1 cellular context compared by ENCODE assay signal in the genomic region with DNA sequence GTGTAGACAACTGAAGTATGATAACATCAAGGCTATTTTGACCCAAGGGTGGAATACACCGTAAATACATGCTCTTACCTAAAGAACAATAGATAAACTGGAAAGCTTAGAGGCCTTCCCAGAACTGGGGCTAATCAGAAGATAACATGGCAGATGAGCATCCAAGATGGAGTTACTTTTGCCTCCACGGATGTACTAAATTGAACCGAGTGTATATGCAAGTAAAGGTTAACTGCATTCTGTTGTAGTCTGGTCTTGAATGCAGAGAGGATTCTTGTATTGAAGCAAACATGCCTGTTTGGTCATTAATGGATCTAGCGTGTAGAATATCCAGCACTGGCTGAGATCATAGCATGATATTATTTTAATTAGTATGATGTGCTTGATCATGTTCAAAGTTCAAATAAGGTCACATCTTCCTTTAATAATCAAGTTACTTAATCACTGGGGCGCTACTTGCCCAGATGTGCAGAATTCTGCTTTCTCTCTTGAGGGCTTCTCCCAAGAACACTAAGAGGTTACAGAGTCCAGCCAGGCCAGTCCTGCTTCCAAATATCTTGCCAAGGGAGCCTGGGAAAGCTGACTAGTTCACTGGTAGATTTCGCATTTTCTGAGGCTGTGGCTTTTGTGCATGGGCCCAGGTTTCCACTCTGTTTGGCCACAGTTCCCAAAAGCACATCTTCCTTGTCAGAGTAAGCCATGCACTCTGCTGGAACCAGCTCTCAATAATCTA.
TF ChIP-seq lines count a peak whose summit lies in the region.

No MANE protein-coding gene starts in this region.

TF ChIP-seq in K562, 482 proteins besides CTCF, POLR2A, EP300 and RAD21 (continued from another document and continues in another):
- TF ChIP-seq YY1 (IDR thresholded peaks at IDR 0.05; ENCODE audit: borderline replicate concordance in 1 of 3, control insufficient read depth in 1 of 3, extremely low read depth in 1 of 3, insufficient read depth in 3 of 3, insufficient read length in 1 of 3, insufficient replicate concordance in 2 of 3, low read depth in 1 of 3, low read length in 2 of 3) (no peak), GABPB1 (CRISPR knock-in tag; IDR thresholded peaks at IDR 0.05) (no peak), ZKSCAN3 (CRISPR knock-in tag; IDR thresholded peaks at IDR 0.05) (peak; percentile 52; the same call in 1 of the 2 replicates), HOXB6 (CRISPR knock-in tag; IDR thresholded peaks at IDR 0.05; ENCODE audit: borderline replicate concordance) (no peak), ZBTB17 (CRISPR knock-in tag; IDR thresholded peaks at IDR 0.05) (peak; percentile 48; the same call in 1 of the 2 replicates), ZNF79 (CRISPR knock-in tag; IDR thresholded peaks at IDR 0.05; ENCODE audit: low read depth) (peak; percentile 77; the same call in 1 of the 2 replicates), CEBPG (CRISPR knock-in tag; IDR thresholded peaks at IDR 0.05) (no peak), CEBPG (tag; conservative IDR thresholded peaks at IDR 0.05 in 1 of 2, IDR thresholded peaks at IDR 0.05 in 1 of 2) (no peak), ZNF146 (CRISPR knock-in tag; IDR thresholded peaks at IDR 0.05; ENCODE audit: unreplicated experiment) (no peak), HMGN3 (IDR thresholded peaks at IDR 0.05; ENCODE audit: borderline replicate concordance, extremely low read depth, insufficient read length, low read depth, low read length) (no peak), FOXA1 (IDR thresholded peaks at IDR 0.05; ENCODE audit: borderline replicate concordance) (no peak), NFYB (IDR thresholded peaks at IDR 0.05; ENCODE audit: extremely low read depth, insufficient read length) (no peak), ZNF41 (CRISPR knock-in tag; conservative IDR thresholded peaks at IDR 0.05) (peak; percentile 61; the same call in 1 of the 2 replicates), JUND (IDR thresholded peaks at IDR 0.05; ENCODE audit: borderline replicate concordance, low read depth, low read length) (no peak), JUND (tag; IDR thresholded peaks at IDR 0.05; ENCODE audit: borderline replicate concordance, low read depth, low read length) (peak; percentile 34; the same call in 1 of the 3 replicates), ZNF197 (CRISPR knock-in tag; IDR thresholded peaks at IDR 0.05; ENCODE audit: low read depth) (no peak), NR4A1 (CRISPR knock-in tag; IDR thresholded peaks at IDR 0.05) (no peak), NR4A1 (tag; IDR thresholded peaks at IDR 0.05) (peak; percentile 90), ZNF668 (CRISPR knock-in tag; IDR thresholded peaks at IDR 0.05) (peak; percentile 80; the same call in 1 of the 2 replicates), DDX20 (tag; IDR thresholded peaks at IDR 0.05; ENCODE audit: low read depth) (peak; percentile 81), SIX5 (IDR thresholded peaks at IDR 0.05; ENCODE audit: borderline replicate concordance in 1 of 2, insufficient read depth in 1 of 2, low read depth in 1 of 2, low read length in 2 of 2) (no peak), ATF1 (CRISPR knock-in tag; IDR thresholded peaks at IDR 0.05) (no peak), ATF1 (tag; IDR thresholded peaks at IDR 0.05) (no peak), HNRNPK (IDR thresholded peaks at IDR 0.05; ENCODE audit: low read depth, low read length, poor library complexity, severe bottlenecking) (no peak), TEAD1 (CRISPR knock-in tag; IDR thresholded peaks at IDR 0.05) (peak in 1 of 2 experiments; percentile 31; a peak in 1 of 4 replicates), TAF1 (IDR thresholded peaks at IDR 0.05; ENCODE audit: control insufficient read depth, extremely low read depth, insufficient read depth, low read length, severe bottlenecking) (no peak), ZNF282 (CRISPR knock-in tag; IDR thresholded peaks at IDR 0.05) (no peak), PHF21A (IDR thresholded peaks at IDR 0.05; ENCODE audit: borderline replicate concordance, low read depth) (no peak), PHB2 (IDR thresholded peaks at IDR 0.05; ENCODE audit: low read depth) (no peak), HDAC3 (IDR thresholded peaks at IDR 0.05; ENCODE audit: borderline replicate concordance, partially characterized antibody) (no peak), ZNF785 (CRISPR knock-in tag; IDR thresholded peaks at IDR 0.05) (no peak), CBFB (CRISPR knock-in tag; IDR thresholded peaks at IDR 0.05) (no peak), ZNF766 (CRISPR knock-in tag; conservative IDR thresholded peaks at IDR 0.05) (peak; percentile 67; the same call in 1 of the 2 replicates), HSF4 (CRISPR knock-in tag; IDR thresholded peaks at IDR 0.05; ENCODE audit: borderline replicate concordance) (peak; percentile 35; the same call in 1 of the 2 replicates), ZSCAN29 (IDR thresholded peaks at IDR 0.05) (no peak), ELF2 (CRISPR knock-in tag; IDR thresholded peaks at IDR 0.05) (no peak), ZNF311 (CRISPR knock-in tag; IDR thresholded peaks at IDR 0.05) (no peak), FUS (optimal IDR thresholded peaks at IDR 0.05; ENCODE audit: low read depth, low read length) (no peak), ZNF175 (CRISPR knock-in tag; IDR thresholded peaks at IDR 0.05; ENCODE audit: low read depth) (no peak), JUNB (CRISPR knock-in tag; conservative IDR thresholded peaks at IDR 0.05) (no peak), ZNF174 (CRISPR knock-in tag; IDR thresholded peaks at IDR 0.05) (no peak), ADNP (tag; IDR thresholded peaks at IDR 0.05) (no peak), ZNF583 (CRISPR knock-in tag; IDR thresholded peaks at IDR 0.05) (peak; percentile 63; the same call in 1 of the 2 replicates), PPARD (CRISPR knock-in tag; IDR thresholded peaks at IDR 0.05) (no peak)
- TF ChIP-seq, protein P1, sequence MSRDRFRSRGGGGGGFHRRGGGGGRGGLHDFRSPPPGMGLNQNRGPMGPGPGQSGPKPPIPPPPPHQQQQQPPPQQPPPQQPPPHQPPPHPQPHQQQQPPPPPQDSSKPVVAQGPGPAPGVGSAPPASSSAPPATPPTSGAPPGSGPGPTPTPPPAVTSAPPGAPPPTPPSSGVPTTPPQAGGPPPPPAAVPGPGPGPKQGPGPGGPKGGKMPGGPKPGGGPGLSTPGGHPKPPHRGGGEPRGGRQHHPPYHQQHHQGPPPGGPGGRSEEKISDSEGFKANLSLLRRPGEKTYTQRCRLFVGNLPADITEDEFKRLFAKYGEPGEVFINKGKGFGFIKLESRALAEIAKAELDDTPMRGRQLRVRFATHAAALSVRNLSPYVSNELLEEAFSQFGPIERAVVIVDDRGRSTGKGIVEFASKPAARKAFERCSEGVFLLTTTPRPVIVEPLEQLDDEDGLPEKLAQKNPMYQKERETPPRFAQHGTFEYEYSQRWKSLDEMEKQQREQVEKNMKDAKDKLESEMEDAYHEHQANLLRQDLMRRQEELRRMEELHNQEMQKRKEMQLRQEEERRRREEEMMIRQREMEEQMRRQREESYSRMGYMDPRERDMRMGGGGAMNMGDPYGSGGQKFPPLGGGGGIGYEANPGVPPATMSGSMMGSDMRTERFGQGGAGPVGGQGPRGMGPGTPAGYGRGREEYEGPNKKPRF (IDR thresholded peaks at IDR 0.05; ENCODE audit: low read depth, low read length), result no peak
- TF ChIP-seq, protein P2, sequence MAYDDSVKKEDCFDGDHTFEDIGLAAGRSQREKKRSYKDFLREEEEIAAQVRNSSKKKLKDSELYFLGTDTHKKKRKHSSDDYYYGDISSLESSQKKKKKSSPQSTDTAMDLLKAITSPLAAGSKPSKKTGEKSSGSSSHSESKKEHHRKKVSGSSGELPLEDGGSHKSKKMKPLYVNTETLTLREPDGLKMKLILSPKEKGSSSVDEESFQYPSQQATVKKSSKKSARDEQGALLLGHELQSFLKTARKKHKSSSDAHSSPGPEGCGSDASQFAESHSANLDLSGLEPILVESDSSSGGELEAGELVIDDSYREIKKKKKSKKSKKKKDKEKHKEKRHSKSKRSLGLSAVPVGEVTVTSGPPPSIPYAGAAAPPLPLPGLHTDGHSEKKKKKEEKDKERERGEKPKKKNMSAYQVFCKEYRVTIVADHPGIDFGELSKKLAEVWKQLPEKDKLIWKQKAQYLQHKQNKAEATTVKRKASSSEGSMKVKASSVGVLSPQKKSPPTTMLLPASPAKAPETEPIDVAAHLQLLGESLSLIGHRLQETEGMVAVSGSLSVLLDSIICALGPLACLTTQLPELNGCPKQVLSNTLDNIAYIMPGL (CRISPR knock-in tag; IDR thresholded peaks at IDR 0.05), result no peak
- TF ChIP-seq, protein P3, sequence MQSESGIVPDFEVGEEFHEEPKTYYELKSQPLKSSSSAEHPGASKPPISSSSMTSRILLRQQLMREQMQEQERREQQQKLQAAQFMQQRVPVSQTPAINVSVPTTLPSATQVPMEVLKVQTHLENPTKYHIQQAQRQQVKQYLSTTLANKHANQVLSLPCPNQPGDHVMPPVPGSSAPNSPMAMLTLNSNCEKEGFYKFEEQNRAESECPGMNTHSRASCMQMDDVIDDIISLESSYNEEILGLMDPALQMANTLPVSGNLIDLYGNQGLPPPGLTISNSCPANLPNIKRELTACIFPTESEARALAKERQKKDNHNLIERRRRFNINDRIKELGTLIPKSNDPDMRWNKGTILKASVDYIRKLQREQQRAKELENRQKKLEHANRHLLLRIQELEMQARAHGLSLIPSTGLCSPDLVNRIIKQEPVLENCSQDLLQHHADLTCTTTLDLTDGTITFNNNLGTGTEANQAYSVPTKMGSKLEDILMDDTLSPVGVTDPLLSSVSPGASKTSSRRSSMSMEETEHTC (IDR thresholded peaks at IDR 0.05), result no peak
- TF ChIP-seq, protein P4, sequence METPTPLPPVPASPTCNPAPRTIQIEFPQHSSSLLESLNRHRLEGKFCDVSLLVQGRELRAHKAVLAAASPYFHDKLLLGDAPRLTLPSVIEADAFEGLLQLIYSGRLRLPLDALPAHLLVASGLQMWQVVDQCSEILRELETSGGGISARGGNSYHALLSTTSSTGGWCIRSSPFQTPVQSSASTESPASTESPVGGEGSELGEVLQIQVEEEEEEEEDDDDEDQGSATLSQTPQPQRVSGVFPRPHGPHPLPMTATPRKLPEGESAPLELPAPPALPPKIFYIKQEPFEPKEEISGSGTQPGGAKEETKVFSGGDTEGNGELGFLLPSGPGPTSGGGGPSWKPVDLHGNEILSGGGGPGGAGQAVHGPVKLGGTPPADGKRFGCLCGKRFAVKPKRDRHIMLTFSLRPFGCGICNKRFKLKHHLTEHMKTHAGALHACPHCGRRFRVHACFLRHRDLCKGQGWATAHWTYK (CRISPR knock-in tag; IDR thresholded peaks at IDR 0.05), result 0 out of 2 replicates have a peak, but pooled peaks have one; percentile 66
- TF ChIP-seq, protein P5, sequence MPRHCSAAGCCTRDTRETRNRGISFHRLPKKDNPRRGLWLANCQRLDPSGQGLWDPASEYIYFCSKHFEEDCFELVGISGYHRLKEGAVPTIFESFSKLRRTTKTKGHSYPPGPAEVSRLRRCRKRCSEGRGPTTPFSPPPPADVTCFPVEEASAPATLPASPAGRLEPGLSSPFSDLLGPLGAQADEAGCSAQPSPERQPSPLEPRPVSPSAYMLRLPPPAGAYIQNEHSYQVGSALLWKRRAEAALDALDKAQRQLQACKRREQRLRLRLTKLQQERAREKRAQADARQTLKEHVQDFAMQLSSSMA (CRISPR knock-in tag; IDR thresholded peaks at IDR 0.05), result no peak
- TF ChIP-seq, protein P6, sequence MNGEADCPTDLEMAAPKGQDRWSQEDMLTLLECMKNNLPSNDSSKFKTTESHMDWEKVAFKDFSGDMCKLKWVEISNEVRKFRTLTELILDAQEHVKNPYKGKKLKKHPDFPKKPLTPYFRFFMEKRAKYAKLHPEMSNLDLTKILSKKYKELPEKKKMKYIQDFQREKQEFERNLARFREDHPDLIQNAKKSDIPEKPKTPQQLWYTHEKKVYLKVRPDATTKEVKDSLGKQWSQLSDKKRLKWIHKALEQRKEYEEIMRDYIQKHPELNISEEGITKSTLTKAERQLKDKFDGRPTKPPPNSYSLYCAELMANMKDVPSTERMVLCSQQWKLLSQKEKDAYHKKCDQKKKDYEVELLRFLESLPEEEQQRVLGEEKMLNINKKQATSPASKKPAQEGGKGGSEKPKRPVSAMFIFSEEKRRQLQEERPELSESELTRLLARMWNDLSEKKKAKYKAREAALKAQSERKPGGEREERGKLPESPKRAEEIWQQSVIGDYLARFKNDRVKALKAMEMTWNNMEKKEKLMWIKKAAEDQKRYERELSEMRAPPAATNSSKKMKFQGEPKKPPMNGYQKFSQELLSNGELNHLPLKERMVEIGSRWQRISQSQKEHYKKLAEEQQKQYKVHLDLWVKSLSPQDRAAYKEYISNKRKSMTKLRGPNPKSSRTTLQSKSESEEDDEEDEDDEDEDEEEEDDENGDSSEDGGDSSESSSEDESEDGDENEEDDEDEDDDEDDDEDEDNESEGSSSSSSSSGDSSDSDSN (IDR thresholded peaks at IDR 0.05; ENCODE audit: borderline replicate concordance in 1 of 2, low read depth in 2 of 2, low read length in 2 of 2), result no peak
- TF ChIP-seq, protein P7, sequence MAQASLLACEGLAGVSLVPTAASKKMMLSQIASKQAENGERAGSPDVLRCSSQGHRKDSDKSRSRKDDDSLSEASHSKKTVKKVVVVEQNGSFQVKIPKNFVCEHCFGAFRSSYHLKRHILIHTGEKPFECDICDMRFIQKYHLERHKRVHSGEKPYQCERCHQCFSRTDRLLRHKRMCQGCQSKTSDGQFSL (CRISPR knock-in tag; IDR thresholded peaks at IDR 0.05), result no peak
- TF ChIP-seq, protein P7 (tag; IDR thresholded peaks at IDR 0.05), result no peak; a peak in 1 of 4 replicates
- TF ChIP-seq, protein P8, sequence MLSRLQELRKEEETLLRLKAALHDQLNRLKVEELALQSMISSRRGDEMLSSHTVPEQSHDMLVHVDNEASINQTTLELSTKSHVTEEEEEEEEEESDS (CRISPR knock-in tag; IDR thresholded peaks at IDR 0.05), result no peak
- TF ChIP-seq, protein P9, sequence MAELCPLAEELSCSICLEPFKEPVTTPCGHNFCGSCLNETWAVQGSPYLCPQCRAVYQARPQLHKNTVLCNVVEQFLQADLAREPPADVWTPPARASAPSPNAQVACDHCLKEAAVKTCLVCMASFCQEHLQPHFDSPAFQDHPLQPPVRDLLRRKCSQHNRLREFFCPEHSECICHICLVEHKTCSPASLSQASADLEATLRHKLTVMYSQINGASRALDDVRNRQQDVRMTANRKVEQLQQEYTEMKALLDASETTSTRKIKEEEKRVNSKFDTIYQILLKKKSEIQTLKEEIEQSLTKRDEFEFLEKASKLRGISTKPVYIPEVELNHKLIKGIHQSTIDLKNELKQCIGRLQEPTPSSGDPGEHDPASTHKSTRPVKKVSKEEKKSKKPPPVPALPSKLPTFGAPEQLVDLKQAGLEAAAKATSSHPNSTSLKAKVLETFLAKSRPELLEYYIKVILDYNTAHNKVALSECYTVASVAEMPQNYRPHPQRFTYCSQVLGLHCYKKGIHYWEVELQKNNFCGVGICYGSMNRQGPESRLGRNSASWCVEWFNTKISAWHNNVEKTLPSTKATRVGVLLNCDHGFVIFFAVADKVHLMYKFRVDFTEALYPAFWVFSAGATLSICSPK (IDR thresholded peaks at IDR 0.05; ENCODE audit: borderline replicate concordance), result no peak
